Comparison of ENCODE assay signal across 1 cellular context in the genomic region with DNA sequence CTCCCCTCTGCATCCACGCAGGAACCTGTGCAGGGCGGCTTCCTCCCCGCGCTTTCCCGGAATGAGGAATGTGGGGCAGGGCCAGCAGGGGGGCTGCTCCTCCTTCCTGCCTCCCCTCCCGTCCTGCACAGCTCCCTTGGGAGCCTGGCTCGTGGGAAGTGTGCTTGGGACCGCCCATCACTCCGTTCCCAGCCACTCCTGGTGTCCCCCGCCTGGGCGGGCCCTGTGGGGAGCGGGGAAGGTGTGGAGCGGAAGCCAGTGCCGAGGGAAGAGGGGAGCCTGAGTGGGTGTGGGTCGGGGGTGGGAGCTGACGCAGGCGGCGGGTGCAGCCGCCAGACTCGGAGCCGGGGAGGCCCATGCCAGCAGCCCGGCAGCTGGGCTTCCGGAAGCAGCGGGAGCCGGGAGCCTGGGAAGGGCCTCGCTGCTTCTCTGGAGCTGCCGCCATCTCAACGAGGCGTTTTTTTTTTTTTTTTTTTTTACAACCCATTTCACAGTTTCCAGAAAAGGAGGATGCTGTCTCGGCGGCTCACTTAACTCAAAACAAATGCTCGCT.
TF ChIP-seq lines count a peak whose summit lies in the region.

No MANE protein-coding gene starts in this region.

TF ChIP-seq in GM23338, 12 proteins besides CTCF, POLR2A, EP300 and RAD21 (continued from another document):
- TF ChIP-seq, protein P1, sequence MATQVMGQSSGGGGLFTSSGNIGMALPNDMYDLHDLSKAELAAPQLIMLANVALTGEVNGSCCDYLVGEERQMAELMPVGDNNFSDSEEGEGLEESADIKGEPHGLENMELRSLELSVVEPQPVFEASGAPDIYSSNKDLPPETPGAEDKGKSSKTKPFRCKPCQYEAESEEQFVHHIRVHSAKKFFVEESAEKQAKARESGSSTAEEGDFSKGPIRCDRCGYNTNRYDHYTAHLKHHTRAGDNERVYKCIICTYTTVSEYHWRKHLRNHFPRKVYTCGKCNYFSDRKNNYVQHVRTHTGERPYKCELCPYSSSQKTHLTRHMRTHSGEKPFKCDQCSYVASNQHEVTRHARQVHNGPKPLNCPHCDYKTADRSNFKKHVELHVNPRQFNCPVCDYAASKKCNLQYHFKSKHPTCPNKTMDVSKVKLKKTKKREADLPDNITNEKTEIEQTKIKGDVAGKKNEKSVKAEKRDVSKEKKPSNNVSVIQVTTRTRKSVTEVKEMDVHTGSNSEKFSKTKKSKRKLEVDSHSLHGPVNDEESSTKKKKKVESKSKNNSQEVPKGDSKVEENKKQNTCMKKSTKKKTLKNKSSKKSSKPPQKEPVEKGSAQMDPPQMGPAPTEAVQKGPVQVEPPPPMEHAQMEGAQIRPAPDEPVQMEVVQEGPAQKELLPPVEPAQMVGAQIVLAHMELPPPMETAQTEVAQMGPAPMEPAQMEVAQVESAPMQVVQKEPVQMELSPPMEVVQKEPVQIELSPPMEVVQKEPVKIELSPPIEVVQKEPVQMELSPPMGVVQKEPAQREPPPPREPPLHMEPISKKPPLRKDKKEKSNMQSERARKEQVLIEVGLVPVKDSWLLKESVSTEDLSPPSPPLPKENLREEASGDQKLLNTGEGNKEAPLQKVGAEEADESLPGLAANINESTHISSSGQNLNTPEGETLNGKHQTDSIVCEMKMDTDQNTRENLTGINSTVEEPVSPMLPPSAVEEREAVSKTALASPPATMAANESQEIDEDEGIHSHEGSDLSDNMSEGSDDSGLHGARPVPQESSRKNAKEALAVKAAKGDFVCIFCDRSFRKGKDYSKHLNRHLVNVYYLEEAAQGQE (IDR thresholded peaks at IDR 0.05; ENCODE audit: unreplicated experiment), result no peak
- TF ChIP-seq NANOG (IDR thresholded peaks at IDR 0.05; ENCODE audit: borderline replicate concordance), result no peak
- TF ChIP-seq, protein P2, sequence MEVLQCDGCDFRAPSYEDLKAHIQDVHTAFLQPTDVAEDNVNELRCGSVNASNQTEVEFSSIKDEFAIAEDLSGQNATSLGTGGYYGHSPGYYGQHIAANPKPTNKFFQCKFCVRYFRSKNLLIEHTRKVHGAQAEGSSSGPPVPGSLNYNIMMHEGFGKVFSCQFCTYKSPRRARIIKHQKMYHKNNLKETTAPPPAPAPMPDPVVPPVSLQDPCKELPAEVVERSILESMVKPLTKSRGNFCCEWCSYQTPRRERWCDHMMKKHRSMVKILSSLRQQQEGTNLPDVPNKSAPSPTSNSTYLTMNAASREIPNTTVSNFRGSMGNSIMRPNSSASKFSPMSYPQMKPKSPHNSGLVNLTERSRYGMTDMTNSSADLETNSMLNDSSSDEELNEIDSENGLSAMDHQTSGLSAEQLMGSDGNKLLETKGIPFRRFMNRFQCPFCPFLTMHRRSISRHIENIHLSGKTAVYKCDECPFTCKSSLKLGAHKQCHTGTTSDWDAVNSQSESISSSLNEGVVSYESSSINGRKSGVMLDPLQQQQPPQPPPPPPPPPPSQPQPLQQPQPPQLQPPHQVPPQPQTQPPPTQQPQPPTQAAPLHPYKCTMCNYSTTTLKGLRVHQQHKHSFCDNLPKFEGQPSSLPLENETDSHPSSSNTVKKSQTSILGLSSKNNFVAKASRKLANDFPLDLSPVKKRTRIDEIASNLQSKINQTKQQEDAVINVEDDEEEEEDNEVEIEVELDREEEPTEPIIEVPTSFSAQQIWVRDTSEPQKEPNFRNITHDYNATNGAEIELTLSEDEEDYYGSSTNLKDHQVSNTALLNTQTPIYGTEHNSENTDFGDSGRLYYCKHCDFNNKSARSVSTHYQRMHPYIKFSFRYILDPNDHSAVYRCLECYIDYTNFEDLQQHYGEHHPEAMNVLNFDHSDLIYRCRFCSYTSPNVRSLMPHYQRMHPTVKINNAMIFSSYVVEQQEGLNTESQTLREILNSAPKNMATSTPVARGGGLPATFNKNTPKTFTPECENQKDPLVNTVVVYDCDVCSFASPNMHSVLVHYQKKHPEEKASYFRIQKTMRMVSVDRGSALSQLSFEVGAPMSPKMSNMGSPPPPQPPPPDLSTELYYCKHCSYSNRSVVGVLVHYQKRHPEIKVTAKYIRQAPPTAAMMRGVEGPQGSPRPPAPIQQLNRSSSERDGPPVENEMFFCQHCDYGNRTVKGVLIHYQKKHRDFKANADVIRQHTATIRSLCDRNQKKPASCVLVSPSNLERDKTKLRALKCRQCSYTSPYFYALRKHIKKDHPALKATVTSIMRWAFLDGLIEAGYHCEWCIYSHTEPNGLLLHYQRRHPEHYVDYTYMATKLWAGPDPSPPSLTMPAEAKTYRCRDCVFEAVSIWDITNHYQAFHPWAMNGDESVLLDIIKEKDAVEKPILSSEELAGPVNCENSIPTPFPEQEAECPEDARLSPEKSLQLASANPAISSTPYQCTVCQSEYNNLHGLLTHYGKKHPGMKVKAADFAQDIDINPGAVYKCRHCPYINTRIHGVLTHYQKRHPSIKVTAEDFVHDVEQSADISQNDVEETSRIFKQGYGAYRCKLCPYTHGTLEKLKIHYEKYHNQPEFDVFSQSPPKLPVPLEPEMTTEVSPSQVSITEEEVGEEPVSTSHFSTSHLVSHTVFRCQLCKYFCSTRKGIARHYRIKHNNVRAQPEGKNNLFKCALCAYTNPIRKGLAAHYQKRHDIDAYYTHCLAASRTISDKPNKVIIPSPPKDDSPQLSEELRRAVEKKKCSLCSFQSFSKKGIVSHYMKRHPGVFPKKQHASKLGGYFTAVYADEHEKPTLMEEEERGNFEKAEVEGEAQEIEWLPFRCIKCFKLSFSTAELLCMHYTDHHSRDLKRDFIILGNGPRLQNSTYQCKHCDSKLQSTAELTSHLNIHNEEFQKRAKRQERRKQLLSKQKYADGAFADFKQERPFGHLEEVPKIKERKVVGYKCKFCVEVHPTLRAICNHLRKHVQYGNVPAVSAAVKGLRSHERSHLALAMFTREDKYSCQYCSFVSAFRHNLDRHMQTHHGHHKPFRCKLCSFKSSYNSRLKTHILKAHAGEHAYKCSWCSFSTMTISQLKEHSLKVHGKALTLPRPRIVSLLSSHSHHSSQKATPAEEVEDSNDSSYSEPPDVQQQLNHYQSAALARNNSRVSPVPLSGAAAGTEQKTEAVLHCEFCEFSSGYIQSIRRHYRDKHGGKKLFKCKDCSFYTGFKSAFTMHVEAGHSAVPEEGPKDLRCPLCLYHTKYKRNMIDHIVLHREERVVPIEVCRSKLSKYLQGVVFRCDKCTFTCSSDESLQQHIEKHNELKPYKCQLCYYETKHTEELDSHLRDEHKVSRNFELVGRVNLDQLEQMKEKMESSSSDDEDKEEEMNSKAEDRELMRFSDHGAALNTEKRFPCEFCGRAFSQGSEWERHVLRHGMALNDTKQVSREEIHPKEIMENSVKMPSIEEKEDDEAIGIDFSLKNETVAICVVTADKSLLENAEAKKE (CRISPR knock-in tag; IDR thresholded peaks at IDR 0.05), result no peak
TF ChIP-seq in GM23338: peak in this region for 0.
